ENCODE assay signal across 8 cellular contexts in genomic region chr5:141623197-141623596, GRCh38. TPM values are rescaled to one million over a fixed set of nuclear protein-coding genes. Genes with fewer than 3 reads are reported as not detected.
DNase-seq lines count a peak whose midpoint lies in the region; ATAC-seq lines count a peak whose summit lies in the region.

No MANE protein-coding gene starts in this region.

- H3K4me1 Mint-ChIP-seq in activated naive CD4-positive, alpha-beta T cell treated with anti-CD3 and anti-CD28 coated beads for 36 hours (ENCODE audit: low read depth) = peaks cover 31% of the 10 kb centered on the region
- peaks cover 46% of the 10 kb centered on the region for H3K4me1 Mint-ChIP-seq in stimulated activated naive CD8-positive, alpha-beta T cell treated with anti-CD3 and anti-CD28 coated beads, Interleukin-15, amount 100 ng/mL, for 72 hours

- no peak overlapping the region for H3K4me3 Mint-ChIP-seq in activated naive CD4-positive, alpha-beta T cell treated with anti-CD3 and anti-CD28 coated beads for 36 hours
- peak overlapping the region; percentile 39 to 40 for H3K4me3 Mint-ChIP-seq in stimulated activated naive CD8-positive, alpha-beta T cell treated with anti-CD3 and anti-CD28 coated beads, Interleukin-15, amount 100 ng/mL, for 72 hours

- no peaks in the 10 kb centered on the region for H3K27me3 Mint-ChIP-seq in activated naive CD4-positive, alpha-beta T cell treated with anti-CD3 and anti-CD28 coated beads for 36 hours (ENCODE audit: low read depth)
- no peaks in the 10 kb centered on the region for H3K27me3 Mint-ChIP-seq in stimulated activated naive CD8-positive, alpha-beta T cell treated with anti-CD3 and anti-CD28 coated beads, Interleukin-15, amount 100 ng/mL, for 72 hours

- peaks cover 25% of the 10 kb centered on the region for H3K36me3 Mint-ChIP-seq in activated naive CD4-positive, alpha-beta T cell treated with anti-CD3 and anti-CD28 coated beads for 36 hours (ENCODE audit: low read depth)

- CTCF ChIA-PET in activated naive CD4-positive, alpha-beta T cell treated with anti-CD3 and anti-CD28 coated beads for 36 hours (lab: Charles Lee) = interaction anchor here (1.4 to 8.5 kb wide), 4 partner anchors 8 to 30 kb away, joined by 7 to 197 read pairs (median 12); partner anchors contain the start of genes HDAC3 and RELL2

- intact Hi-C loops in activated naive CD4-positive, alpha-beta T cell treated with anti-CD3 and anti-CD28 coated beads for 36 hours (cut with micrococcal nuclease) = no loop called here

- peak; percentile 38 for ATAC-seq in HG03039 (IDR thresholded peaks at IDR 0.05; ENCODE audit: unreplicated experiment)
- peak; percentile 55 for ATAC-seq in stimulated activated naive CD8-positive, alpha-beta T cell treated with anti-CD3 and anti-CD28 coated beads, Interleukin-15, amount 100 ng/mL, for 72 hours

- H3K27ac Mint-ChIP-seq in activated naive CD4-positive, alpha-beta T cell treated with anti-CD3 and anti-CD28 coated beads for 36 hours = peak overlapping the region; percentile 73
- H3K27ac Mint-ChIP-seq in stimulated activated naive CD8-positive, alpha-beta T cell treated with anti-CD3 and anti-CD28 coated beads, Interleukin-15, amount 100 ng/mL, for 72 hours = peak overlapping the region; percentile 84 to 88

- DNase-seq in activated naive CD4-positive, alpha-beta T cell treated with anti-CD3 and anti-CD28 coated beads for 36 hours = peak; percentile 56
- no peak for DNase-seq in activated naive CD4-positive, alpha-beta T cell treated with Interleukin-2 at 50 U/mL for 16 hours
- peak; percentile 30 for DNase-seq in SKM-1 treated with dmso at 0.1 percent for 144 hours (lab: John Stamatoyannopoulos, UW; ENCODE audit: unreplicated experiment)
- peak; percentile 21 to 34 for DNase-seq in stimulated activated naive CD8-positive, alpha-beta T cell treated with anti-CD3 and anti-CD28 coated beads, Interleukin-15, amount 100 ng/mL, for 72 hours
- no peak for DNase-seq in stimulated activated CD4-positive, alpha-beta T cell treated with anti-CD3 and anti-CD28 coated beads, Interleukin-4, amount 100 ng/mL, for 4 hours
- no peak for DNase-seq in NCI-H524 treated with DMSO at 0.1 percent for 48 hours (lab: John Stamatoyannopoulos, UW)
- DNase-seq in stimulated activated naive CD4-positive, alpha-beta T cell treated with Interleukin-2 at 50 U/mL for 16 hours (lab: John Stamatoyannopoulos, UW) = no peak

- H3K9me3 Mint-ChIP-seq in activated naive CD4-positive, alpha-beta T cell treated with anti-CD3 and anti-CD28 coated beads for 36 hours = no peaks in the 10 kb centered on the region
- no peaks in the 10 kb centered on the region for H3K9me3 Mint-ChIP-seq in stimulated activated naive CD8-positive, alpha-beta T cell treated with anti-CD3 and anti-CD28 coated beads, Interleukin-15, amount 100 ng/mL, for 72 hours

RNA-seq across cellular contexts. Expression of gene DIAPH1, which starts 4.4 kb away (rescaled TPM):
- 100 to 1,000 TPM; 165 to 169 TPM for total RNA-seq in activated naive CD4-positive, alpha-beta T cell treated with anti-CD3 and anti-CD28 coated beads for 36 hours

RNA-seq across cellular contexts. Expression of gene HDAC3, which starts 13.5 kb away (rescaled TPM):
- 10 to 100 TPM; 52.1 to 55.6 TPM for total RNA-seq in activated naive CD4-positive, alpha-beta T cell treated with anti-CD3 and anti-CD28 coated beads for 36 hours

RNA-seq across cellular contexts. Expression of gene RELL2, which starts 13.6 kb away (rescaled TPM):
- 10 to 100 TPM; 20.9 to 21.1 TPM for total RNA-seq in activated naive CD4-positive, alpha-beta T cell treated with anti-CD3 and anti-CD28 coated beads for 36 hours

RNA-seq across cellular contexts. Expression of gene FCHSD1, which starts 28.0 kb away (rescaled TPM):
- 10 to 100 TPM; 28.9 to 29.6 TPM for total RNA-seq in activated naive CD4-positive, alpha-beta T cell treated with anti-CD3 and anti-CD28 coated beads for 36 hours

RNA-seq across cellular contexts. Expression of gene ARAP3, which starts 58.8 kb away (rescaled TPM):
- 1 to 10 TPM; 1.2 to 2.2 TPM for total RNA-seq in activated naive CD4-positive, alpha-beta T cell treated with anti-CD3 and anti-CD28 coated beads for 36 hours

Comparison
In these comparisons a context has a peak if more than half of its experiments do, and no peak if none do; other contexts are left out.
1. DNase-seq: peak in activated naive CD4-positive, alpha-beta T cell treated with anti-CD3 and anti-CD28 coated beads for 36 hours (single experiment), SKM-1 treated with dmso at 0.1 percent for 144 hours (single experiment) and stimulated activated naive CD8-positive, alpha-beta T cell treated with anti-CD3 and anti-CD28 coated beads, Interleukin-15, amount 100 ng/mL, for 72 hours (2 of 2); none in activated naive CD4-positive, alpha-beta T cell treated with Interleukin-2 at 50 U/mL for 16 hours (single experiment), stimulated activated CD4-positive, alpha-beta T cell treated with anti-CD3 and anti-CD28 coated beads, Interleukin-4, amount 100 ng/mL, for 4 hours (0 of 2), NCI-H524 treated with DMSO at 0.1 percent for 48 hours (single experiment) and stimulated activated naive CD4-positive, alpha-beta T cell treated with Interleukin-2 at 50 U/mL for 16 hours (single experiment).